In genomic region chr2:236168110-236169067, GRCh38 we compare ENCODE assay signal across 8 cellular contexts. TPM values are rescaled to one million over a fixed set of nuclear protein-coding genes. Genes with fewer than 3 reads are reported as not detected.
DNase-seq lines count a peak whose midpoint lies in the region; ATAC-seq and TF ChIP-seq lines count a peak whose summit lies in the region.

TSS of gene GBX2 (minus strand) at chr2:236168386. CDS start at chr2:236167971, 415 bp downstream.

- TF ChIP-seq CTCF in heart right ventricle (IDR thresholded peaks at IDR 0.05) (no peak), gastrocnemius medialis (IDR thresholded peaks at IDR 0.05 in 4 of 5, conservative IDR thresholded peaks at IDR 0.05 in 1 of 5) (no peak)

- H3K9me3 Mint-ChIP-seq in immature natural killer cell: peaks cover 0 to 2% (median 0%) of the 10 kb centered on the region in 6 donors

- H3K4me3 ChIP-seq in BLaER1 treated with 17β-estradiol and CSF1 and Interleukin-3, amounts not matched to agents 10 nM and 100 nM: peak within 1 kb of the TSS; percentile 50 to 69 (median 55)
- H3K4me3 ChIP-seq in heart right ventricle (peak within 1 kb of the TSS; percentile 25 to 52 (median 40)), gastrocnemius medialis (peak within 1 kb of the TSS; percentile 34 to 51 (median 42))

- peaks cover 39 to 63% (median 52%) of the 10 kb centered on the region in 10 experiments for H3K4me1 ChIP-seq in BLaER1 treated with 17β-estradiol and CSF1 and Interleukin-3, amounts not matched to agents 10 nM and 100 nM
- H3K4me1 ChIP-seq in heart right ventricle (peaks cover 22 to 90% (median 67%) of the 10 kb centered on the region in 9 donors), gastrocnemius medialis (peaks cover 39% of the 10 kb centered on the region in 2 donors)

- no peak within 1 kb of the TSS for H3K4me3 Mint-ChIP-seq in immature natural killer cell

- no peak within 1 kb of the TSS for H3K27ac ChIP-seq in BLaER1 treated with 17β-estradiol and CSF1 and Interleukin-3, amounts not matched to agents 10 nM and 100 nM
- H3K27ac ChIP-seq in heart right ventricle (no peak within 1 kb of the TSS), gastrocnemius medialis (no peak within 1 kb of the TSS)

- intact Hi-C loops in heart right ventricle (cut with DNase I): loop anchor here in 2 of 10 donors (5.0 to 10.0 kb wide), 2 partner anchors 364 to 391 kb away; no protein-coding TSS in a partner anchor
- intact Hi-C loops in gastrocnemius medialis (cut with DNase I; ENCODE audit: low total_unique reads): no loop called here

- H3K27ac Mint-ChIP-seq in immature natural killer cell: no peak within 1 kb of the TSS

- peaks cover 10 to 11% of the 10 kb centered on the region in 2 donors for H3K4me1 Mint-ChIP-seq in immature natural killer cell

- ATAC-seq in heart right ventricle: peak in 7 of 8 donors; percentile 19 to 60 (median 25)
- ATAC-seq in gastrocnemius medialis: peak; percentile 52 to 61

- peaks cover 5 to 33% (median 18%) of the 10 kb centered on the region in 11 experiments; a peak in 18 of 22 replicates for H3K9me3 ChIP-seq in BLaER1 treated with 17β-estradiol and CSF1 and Interleukin-3, amounts not matched to agents 10 nM and 100 nM (replicated peaks in 1 of 11)
- H3K9me3 ChIP-seq in heart right ventricle (no peaks in the 10 kb centered on the region), gastrocnemius medialis (no peaks in the 10 kb centered on the region)

- peak within 1 kb of the TSS in 5 of 11 experiments; percentile 10 to 46 (median 24); a peak in 7 of 22 replicates for H3K9ac ChIP-seq in BLaER1 treated with 17β-estradiol and CSF1 and Interleukin-3, amounts not matched to agents 10 nM and 100 nM

- peak within 1 kb of the TSS; percentile 86 to 98 (median 95) for H3K4me2 ChIP-seq in BLaER1 treated with 17β-estradiol and CSF1 and Interleukin-3, amounts not matched to agents 10 nM and 100 nM

- 2% methylated on average over 63 to 105 of the region's 105 CpGs for whole genome bisulfite sequencing in heart right ventricle, 2 donors

- TF ChIP-seq POLR2A in gastrocnemius medialis (IDR thresholded peaks at IDR 0.05): no peak

- peaks cover 19 to 50% (median 44%) of the 10 kb centered on the region in 3 donors for H3K27me3 Mint-ChIP-seq in immature natural killer cell (ENCODE audit: low read depth in 3 of 3)

- H3K36me3 ChIP-seq in BLaER1 treated with 17β-estradiol and CSF1 and Interleukin-3, amounts not matched to agents 10 nM and 100 nM: no peaks in the 10 kb centered on the region
- H3K36me3 ChIP-seq in heart right ventricle: no peaks in the 10 kb centered on the region
- H3K36me3 ChIP-seq in gastrocnemius medialis: no peaks in the 10 kb centered on the region

- H3K36me3 Mint-ChIP-seq in immature natural killer cell: no peaks in the 10 kb centered on the region

- peaks cover 0 to 100% (median 95%) of the 10 kb centered on the region in 11 experiments; a peak in 19 of 22 replicates for H4K20me1 ChIP-seq in BLaER1 treated with 17β-estradiol and CSF1 and Interleukin-3, amounts not matched to agents 10 nM and 100 nM

- H3K27me3 ChIP-seq in BLaER1 treated with 17β-estradiol and CSF1 and Interleukin-3, amounts not matched to agents 10 nM and 100 nM: peaks cover 100% of the 10 kb centered on the region in 11 experiments
- H3K27me3 ChIP-seq in heart right ventricle (peaks cover 77 to 100% (median 100%) of the 10 kb centered on the region in 7 donors), gastrocnemius medialis (peaks cover 96 to 100% (median 98%) of the 10 kb centered on the region in 3 donors)

- in situ Hi-C loops in gastrocnemius medialis (cut with MboI; ENCODE audit: low sequenced_read_pairs in 4 of 4): no loop called here

- peak; percentile 65 for DNase-seq in HuH-7 (ENCODE audit: low spot score)
- DNase-seq in T1000 (lab: John Stamatoyannopoulos, UW): peak; percentile 83
- DNase-seq in heart right ventricle: no peak
- DNase-seq in gastrocnemius medialis: peak in 1 of 2 donors; percentile 21
- no peak for DNase-seq in HT-29 (ENCODE audit: low spot score)
- no peak for DNase-seq in stimulated activated CD4-positive, alpha-beta T cell treated with anti-CD3 and anti-CD28 coated beads, Interleukin-4, amount 100 ng/mL, for 1 hour
- DNase-seq in immature natural killer cell: no peak

RNA-seq across cellular contexts. Expression of gene GBX2, which starts in this region (rescaled TPM):
- total RNA-seq in heart right ventricle: under 1 TPM in 3 of 10 donors, not detected in 7; 0.12 to 0.22 (median 0.15) TPM
- under 1 TPM; 0.15 to 0.16 TPM for polyA plus RNA-seq in heart right ventricle
- not detected for total RNA-seq in gastrocnemius medialis
- total RNA-seq in HT-29 (2014; rRNA removed; shearing (Covaris generic)): not detected in 2 replicates
- not detected for polyA plus RNA-seq in immature natural killer cell

Comparison
In these comparisons a context has a peak if more than half of its experiments do, and no peak if none do; other contexts are left out.
1. Peak in ATAC-seq and H3K4me3 ChIP-seq in heart right ventricle; RNA of the gene not detected or under 1 TPM.
2. Peak in ATAC-seq and H3K4me3 ChIP-seq in gastrocnemius medialis; RNA of the gene not detected or under 1 TPM.
3. DNase-seq: peak in HuH-7 (single experiment) and T1000 (single experiment); none in heart right ventricle (0 of 2), HT-29 (single experiment), stimulated activated CD4-positive, alpha-beta T cell treated with anti-CD3 and anti-CD28 coated beads, Interleukin-4, amount 100 ng/mL, for 1 hour (single experiment) and immature natural killer cell (0 of 3).
4. Peak in every context shown above with its lines, with median percentiles within 50 percentile points of each other: H3K4me3 ChIP-seq.